In genomic region chr22:43205261-43205691, GRCh38 we compare ENCODE assay signal across 1 cellular context.
TF ChIP-seq lines count a peak whose summit lies in the region.

No MANE protein-coding gene starts in this region.

TF ChIP-seq in GM23338, 12 proteins besides CTCF, POLR2A, EP300 and RAD21:
- TF ChIP-seq ZNF331 (CRISPR knock-in tag; IDR thresholded peaks at IDR 0.05; ENCODE audit: low read depth) (no peak), POLR2AphosphoS5 (IDR thresholded peaks at IDR 0.05; ENCODE audit: low read depth) (no peak), JUNB (IDR thresholded peaks at IDR 0.05; ENCODE audit: unreplicated experiment) (no peak), ETS1 (IDR thresholded peaks at IDR 0.05) (no peak), ZNF462 (CRISPR knock-in tag; IDR thresholded peaks at IDR 0.05) (no peak), EZH2 (IDR thresholded peaks at IDR 0.05; ENCODE audit: low read depth, unreplicated experiment) (no peak), STAT1 (IDR thresholded peaks at IDR 0.05; ENCODE audit: unreplicated experiment) (no peak), EZH2phosphoT487 (IDR thresholded peaks at IDR 0.05; ENCODE audit: unreplicated experiment) (no peak), CREB1 (CRISPR knock-in tag; IDR thresholded peaks at IDR 0.05; ENCODE audit: low read depth) (no peak), ZNF114 (CRISPR knock-in tag; IDR thresholded peaks at IDR 0.05) (no peak), NANOG (IDR thresholded peaks at IDR 0.05; ENCODE audit: borderline replicate concordance) (no peak)
